In genomic region chr19:29487432-29487831, GRCh38 we compare ENCODE assay signal across 15 cellular contexts. TPM values are rescaled to one million over a fixed set of nuclear protein-coding genes. Genes with fewer than 3 reads are reported as not detected.
"Had no signal": no experiment of that assay in that cellular context is flagged by ENCODE, and none has a peak within 500 bp of the region (broad histone marks: within the 10 kb centered on the region; RNA-seq: fewer than 3 reads in every experiment).

No MANE protein-coding gene starts in this region.

- ATAC-seq: activated CD4-positive, CD25-positive, alpha-beta regulatory T cell treated with anti-CD3 and anti-CD28 coated beads, Interleukin-2, amount 50 U/mL, for 24 hours; activated T-cell treated with anti-CD3 and anti-CD28 coated beads, Interleukin-2, amount 50 U/mL, for 72 hours; left lobe of liver had no signal

- H3K4me3 ChIP-seq: ovary, skin epidermis, thyroid gland had no signal

- H3K4me1 ChIP-seq: thyroid gland had no signal

- H3K27ac ChIP-seq: ovary, skin epidermis, thyroid gland had no signal

- H3K9me3 ChIP-seq: ovary, thyroid gland had no signal

- FAIRE-seq: endothelial cell of umbilical vein had no signal

- H3K27me3 ChIP-seq: ovary, thyroid gland had no signal

- DNase-seq: activated CD4-positive, alpha-beta T cell treated with anti-CD3 and anti-CD28 coated beads, Interleukin-2, amount 50 U/mL, for 48 hours; activated CD8-positive, alpha-beta memory T cell treated with anti-CD3 and anti-CD28 coated beads, Interleukin-2, amount 50 U/mL, for 4 hours; activated gamma-delta T cell treated with Interleukin-2 at 50 U/mL for 16 hours; activated naive CD8-positive, alpha-beta T cell treated with anti-CD3 and anti-CD28 coated beads for 36 hours; activated T-cell treated with anti-CD3 and anti-CD28 coated beads, Interleukin-2, amount 50 U/mL, for 72 hours; foreskin melanocyte; mesendoderm; ovary; retina; thyroid gland had no signal

- H3K36me3 ChIP-seq: ovary, thyroid gland had no signal

RNA-seq across cellular contexts. Expression of gene VSTM2B, which starts 38.4 kb away (rescaled TPM):
- total RNA-seq: activated naive CD8-positive, alpha-beta T cell treated with anti-CD3 and anti-CD28 coated beads for 36 hours; activated T-cell treated with anti-CD3 and anti-CD28 coated beads, Interleukin-2, amount 50 U/mL, for 72 hours; endothelial cell of umbilical vein; left lobe of liver; myocyte; thyroid gland had no signal
- polyA plus RNA-seq: endothelial cell of umbilical vein, ovary had no signal
